In the genomic region with DNA sequence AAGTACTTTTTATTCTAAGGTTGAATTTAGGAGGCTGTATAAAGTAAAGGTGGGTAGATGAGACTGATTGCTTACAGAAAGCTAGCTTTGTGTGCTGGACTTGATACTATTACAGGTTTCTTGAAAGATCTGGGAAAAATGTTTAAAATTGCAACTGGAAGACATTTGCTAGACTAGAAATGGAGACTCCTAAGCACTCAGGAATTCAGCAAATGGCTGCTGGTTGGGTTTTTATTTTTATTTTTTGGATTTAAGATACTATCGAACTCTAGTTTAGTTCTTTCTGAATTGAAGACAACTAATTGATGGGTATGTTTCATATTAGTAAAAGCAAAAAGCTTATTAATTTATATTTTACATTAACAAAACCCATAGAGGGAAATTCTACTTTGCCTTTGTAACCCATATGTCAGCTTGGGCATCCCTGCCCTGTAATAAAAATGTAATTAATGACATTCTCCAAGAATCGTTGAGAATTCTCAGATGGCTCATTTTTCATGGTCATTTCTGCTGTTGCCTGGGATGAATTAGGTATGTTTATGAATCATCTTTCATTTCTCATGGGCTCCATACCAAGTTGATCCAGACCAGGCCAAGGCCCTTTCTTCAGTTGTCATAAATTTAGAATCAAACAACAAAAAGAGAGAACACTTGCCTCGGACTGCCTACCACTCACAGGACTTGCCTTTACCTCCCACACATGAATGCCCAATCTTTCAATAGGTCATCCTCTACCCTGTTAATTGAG, we compare ENCODE assay signal across 21 cellular contexts.
A peak's percentile ranks its signal among the peaks of the same experiment; 100 is the strongest.
DNase-seq lines count a peak whose midpoint lies in the region; ATAC-seq, FAIRE-seq and TF ChIP-seq lines count a peak whose summit lies in the region.
"Had no signal": no experiment of that assay in that cellular context is flagged by ENCODE, and none has a peak within 500 bp of the region (broad histone marks: within the 10 kb centered on the region; RNA-seq: fewer than 3 reads in every experiment).

No MANE protein-coding gene starts in this region.

- peak overlapping the region; percentile 14 to 60 (median 47) for H3K27ac Mint-ChIP-seq in nephron
- no peak overlapping the region for H3K27ac Mint-ChIP-seq in T-cell
- H3K27ac Mint-ChIP-seq: activated CD4-positive, alpha-beta memory T cell treated with anti-CD3 and anti-CD28 coated beads for 36 hours; CD8-positive, alpha-beta T cell; T-helper 2 cell treated with Interferon-gamma antibody and Interleukin-4, amounts not matched to agents 5 μg/mL and 100 μg/mL, for 36 hours; WTC11 had no signal

- no peak for TF ChIP-seq CTCF in AG09319 (IDR thresholded peaks at IDR 0.05; ENCODE audit: low read depth, low read length)
- TF ChIP-seq CTCF in nephron (IDR thresholded peaks at IDR 0.05; ENCODE audit: unreplicated experiment in 3 of 3): no peak

- H3K36me3 Mint-ChIP-seq in nephron (ENCODE audit: low read depth): peaks cover 4% of the 10 kb centered on the region
- peaks cover 31% of the 10 kb centered on the region for H3K36me3 Mint-ChIP-seq in T-cell
- H3K36me3 Mint-ChIP-seq: WTC11 had no signal

- DNase-seq in AG09319 (ENCODE audit: extremely low read depth, low read depth): peak; percentile 24
- peak; percentile 22 for DNase-seq in M059J (ENCODE audit: low read depth)
- DNase-seq in epidermal melanocyte (ENCODE audit: insufficient read length, low spot score): peak; percentile 17
- DNase-seq in T-cell: no peak
- DNase-seq in RCC 7860 (ENCODE audit: low spot score): no peak
- DNase-seq in SW480 (ENCODE audit: low spot score): no peak
- DNase-seq: activated CD4-positive, alpha-beta memory T cell treated with anti-CD3 and anti-CD28 coated beads for 36 hours; activated effector memory CD4-positive, alpha-beta T cell treated with anti-CD3 and anti-CD28 coated beads, Interleukin-2, amount 50 U/mL, for 16 hours; CD8-positive, alpha-beta T cell; IMR-90; mammary epithelial cell; naive thymus-derived CD4-positive, alpha-beta T cell; NCI-H2227 treated with DMSO at 0.1 percent for 48 hours; ovary; PC-9; substantia nigra had no signal

- POLR2A ChIA-PET in T-cell (lab: Charles Lee): no interaction called here

- CTCF ChIA-PET in T-cell (lab: Charles Lee): no interaction called here

- no peak for ATAC-seq in T-cell (replicated peaks in 1 of 4)
- no peak for ATAC-seq in HG03571 (IDR thresholded peaks at IDR 0.05; ENCODE audit: unreplicated experiment)
- ATAC-seq: CD8-positive, alpha-beta T cell; naive thymus-derived CD4-positive, alpha-beta T cell; WTC11 had no signal

- no peak for FAIRE-seq in RCC 7860 (lab: Jason Lieb, UNC)
- FAIRE-seq: endothelial cell of umbilical vein had no signal

- H3K9me3 Mint-ChIP-seq in nephron (no peaks in the 10 kb centered on the region), T-cell (peaks cover 0 to 2% (median 0%) of the 10 kb centered on the region in 3 donors)
- H3K9me3 Mint-ChIP-seq: activated CD4-positive, alpha-beta memory T cell treated with anti-CD3 and anti-CD28 coated beads for 36 hours; CD8-positive, alpha-beta T cell; T-helper 2 cell treated with Interferon-gamma antibody and Interleukin-4, amounts not matched to agents 5 μg/mL and 100 μg/mL, for 36 hours; WTC11 had no signal

- H3K4me1 Mint-ChIP-seq in nephron (peaks cover 36% of the 10 kb centered on the region), T-cell (peaks cover 5 to 6% (median 6%) of the 10 kb centered on the region in 3 donors)

- H3K4me3 Mint-ChIP-seq in nephron: no peak overlapping the region
- H3K4me3 Mint-ChIP-seq in T-cell: no peak overlapping the region
- H3K4me3 Mint-ChIP-seq: activated CD4-positive, alpha-beta memory T cell treated with anti-CD3 and anti-CD28 coated beads for 36 hours; CD8-positive, alpha-beta T cell; naive thymus-derived CD4-positive, alpha-beta T cell; T-helper 2 cell treated with Interferon-gamma antibody and Interleukin-4, amounts not matched to agents 5 μg/mL and 100 μg/mL, for 36 hours; WTC11 had no signal

- H3K27me3 Mint-ChIP-seq in nephron (ENCODE audit: low read depth): peaks cover 6% of the 10 kb centered on the region
- H3K27me3 Mint-ChIP-seq in T-cell: no peaks in the 10 kb centered on the region
- H3K27me3 Mint-ChIP-seq: activated CD4-positive, alpha-beta memory T cell treated with anti-CD3 and anti-CD28 coated beads for 36 hours; naive thymus-derived CD4-positive, alpha-beta T cell had no signal

Comparison
In these comparisons a context has a peak if more than half of its experiments do, and no peak if none do; other contexts are left out.
1. DNase-seq: peak in AG09319 (single experiment), M059J (single experiment) and epidermal melanocyte (single experiment); none in T-cell (0 of 34), RCC 7860 (single experiment) and SW480 (single experiment).
2. H3K27ac Mint-ChIP-seq: peak in nephron (3 of 3); none in T-cell (0 of 2).